ENCODE assay signal across 1 cellular context in genomic region chr16:23650674-23651073, GRCh38.
TF ChIP-seq lines count a peak whose summit lies in the region.

No MANE protein-coding gene starts in this region.

TF ChIP-seq in WTC11, 78 proteins besides CTCF, POLR2A, EP300 and RAD21 (continued from another document):
- TF ChIP-seq, protein P1, sequence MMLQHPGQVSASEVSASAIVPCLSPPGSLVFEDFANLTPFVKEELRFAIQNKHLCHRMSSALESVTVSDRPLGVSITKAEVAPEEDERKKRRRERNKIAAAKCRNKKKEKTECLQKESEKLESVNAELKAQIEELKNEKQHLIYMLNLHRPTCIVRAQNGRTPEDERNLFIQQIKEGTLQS (CRISPR knock-in tag; conservative IDR thresholded peaks at IDR 0.05) = no peak
- no peak for TF ChIP-seq GRHL2 (CRISPR knock-in tag; IDR thresholded peaks at IDR 0.05; ENCODE audit: insufficient replicate concordance, severe bottlenecking)
- no peak for TF ChIP-seq KAT7 (CRISPR knock-in tag; IDR thresholded peaks at IDR 0.05; ENCODE audit: borderline replicate concordance)
- TF ChIP-seq ELF4 (CRISPR knock-in tag; IDR thresholded peaks at IDR 0.05; ENCODE audit: low read depth) = no peak
- TF ChIP-seq, protein P2, sequence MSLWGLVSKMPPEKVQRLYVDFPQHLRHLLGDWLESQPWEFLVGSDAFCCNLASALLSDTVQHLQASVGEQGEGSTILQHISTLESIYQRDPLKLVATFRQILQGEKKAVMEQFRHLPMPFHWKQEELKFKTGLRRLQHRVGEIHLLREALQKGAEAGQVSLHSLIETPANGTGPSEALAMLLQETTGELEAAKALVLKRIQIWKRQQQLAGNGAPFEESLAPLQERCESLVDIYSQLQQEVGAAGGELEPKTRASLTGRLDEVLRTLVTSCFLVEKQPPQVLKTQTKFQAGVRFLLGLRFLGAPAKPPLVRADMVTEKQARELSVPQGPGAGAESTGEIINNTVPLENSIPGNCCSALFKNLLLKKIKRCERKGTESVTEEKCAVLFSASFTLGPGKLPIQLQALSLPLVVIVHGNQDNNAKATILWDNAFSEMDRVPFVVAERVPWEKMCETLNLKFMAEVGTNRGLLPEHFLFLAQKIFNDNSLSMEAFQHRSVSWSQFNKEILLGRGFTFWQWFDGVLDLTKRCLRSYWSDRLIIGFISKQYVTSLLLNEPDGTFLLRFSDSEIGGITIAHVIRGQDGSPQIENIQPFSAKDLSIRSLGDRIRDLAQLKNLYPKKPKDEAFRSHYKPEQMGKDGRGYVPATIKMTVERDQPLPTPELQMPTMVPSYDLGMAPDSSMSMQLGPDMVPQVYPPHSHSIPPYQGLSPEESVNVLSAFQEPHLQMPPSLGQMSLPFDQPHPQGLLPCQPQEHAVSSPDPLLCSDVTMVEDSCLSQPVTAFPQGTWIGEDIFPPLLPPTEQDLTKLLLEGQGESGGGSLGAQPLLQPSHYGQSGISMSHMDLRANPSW (CRISPR knock-in tag; conservative IDR thresholded peaks at IDR 0.05; ENCODE audit: low read depth) = no peak
- no peak for TF ChIP-seq CREM (CRISPR knock-in tag; IDR thresholded peaks at IDR 0.05)
- TF ChIP-seq ZBTB21 (CRISPR knock-in tag; IDR thresholded peaks at IDR 0.05; ENCODE audit: borderline replicate concordance) = no peak
- TF ChIP-seq ZNF671 (CRISPR knock-in tag; IDR thresholded peaks at IDR 0.05) = no peak
